ENCODE assay signal across 21 cellular contexts in the genomic region with DNA sequence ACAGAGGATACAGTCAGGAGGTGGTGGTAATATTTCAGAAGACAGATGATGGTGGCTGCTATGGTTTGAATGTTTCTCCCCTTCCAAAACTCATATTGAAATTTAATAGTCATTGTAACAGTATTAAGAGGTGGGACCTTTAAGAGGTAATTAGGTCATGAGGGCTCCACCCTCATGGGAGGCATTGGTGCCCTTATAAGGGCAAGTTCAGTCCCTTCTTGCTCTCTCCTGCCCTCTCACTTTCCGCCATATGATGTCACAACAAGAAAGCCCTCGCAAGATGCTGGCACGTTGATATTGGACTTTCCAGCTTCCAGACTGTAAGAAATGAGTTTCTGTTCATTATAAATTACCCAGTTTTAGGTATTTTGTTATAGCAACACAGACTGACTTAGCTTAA.
"Had no signal": no experiment of that assay in that cellular context is flagged by ENCODE, and none has a peak within 500 bp of the region (broad histone marks: within the 10 kb centered on the region; RNA-seq: fewer than 3 reads in every experiment).

No MANE protein-coding gene starts in this region.

- H3K27ac Mint-ChIP-seq: T-cell had no signal

- H3K36me3 Mint-ChIP-seq: T-cell had no signal

- H3K4me1 Mint-ChIP-seq: T-cell had no signal

- ATAC-seq: T-cell had no signal

- H3K27me3 ChIP-seq: MG63 had no signal

- DNase-seq: KBM-7, MG63, NCI-H1092, NCI-H1105 treated with DMSO at 0.1 percent for 48 hours, NCI-H1417 treated with DMSO at 0.1 percent for 48 hours, NCI-H187, NCI-H2029, NCI-H2081 treated with DMSO at 0.1 percent for 48 hours, NCI-H2171, NCI-H226, NCI-H446, NCI-H510A, NCI-H524 treated with DMSO at 0.1 percent for 48 hours, NCI-H69, NCI-H774, Right ventricle myocardium superior, RPMI8226, SIG-M5, SK-N-SH, SW 1271, T-cell had no signal

- H3K9me2 ChIP-seq: SK-N-SH had no signal

- H3K4me3 ChIP-seq: MG63 had no signal

- H3K36me3 ChIP-seq: MG63 had no signal

- H3K9me3 ChIP-seq: MG63, SK-N-SH had no signal

- H3K4me3 Mint-ChIP-seq: T-cell had no signal

- H3K4me2 ChIP-seq: SK-N-SH had no signal
